39 cellular contexts compared by ENCODE assay signal in the genomic region with DNA sequence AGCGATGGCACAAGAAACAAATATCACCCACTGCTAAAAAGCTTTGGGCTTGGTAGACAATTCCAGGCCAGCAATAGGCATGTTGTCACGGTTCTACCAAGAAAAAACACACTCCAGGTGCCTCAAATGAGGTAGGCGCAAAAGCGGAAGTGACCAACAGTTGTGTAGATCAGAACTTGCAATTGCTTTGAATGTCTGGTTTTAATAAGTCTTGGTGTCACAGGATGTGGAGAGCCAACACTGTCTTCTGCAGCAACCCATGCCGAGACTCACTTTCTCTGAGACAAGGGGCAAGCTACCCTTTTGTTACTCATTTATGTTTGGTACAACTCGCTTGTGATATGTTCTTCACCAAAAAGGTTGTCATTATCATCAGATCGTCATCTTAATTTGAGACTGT.
"Had no signal": no experiment of that assay in that cellular context is flagged by ENCODE, and none has a peak within 500 bp of the region (broad histone marks: within the 10 kb centered on the region; RNA-seq: fewer than 3 reads in every experiment).

No MANE protein-coding gene starts in this region.

- H3K27me3 ChIP-seq: ascending aorta, cardiac muscle cell had no signal

- H3K27ac ChIP-seq: ascending aorta, cardiac muscle cell, VCaP had no signal

- H3K27me3 Mint-ChIP-seq: activated B cell treated with CpG ODN at 0.5 μM for 24 hours; activated CD4-positive, alpha-beta T cell treated with anti-CD3 and anti-CD28 coated beads, Interleukin-2, amount 10 ng/mL, durations not matched to agents 24 days and 14 days; activated CD8-positive, alpha-beta T cell treated with anti-CD3 and anti-CD28 coated beads for 36 hours; activated naive CD8-positive, alpha-beta T cell treated with anti-CD3 and anti-CD28 coated beads, Interleukin-2, amount 10 ng/mL, durations not matched to agents 7 days and 5 days; activated naive CD8-positive, alpha-beta T cell treated with anti-CD3 and anti-CD28 coated beads, Interleukin-2, amount 50 U/mL, for 24 hours; activated T-helper 17 cell treated with anti-CD3 and anti-CD28 coated beads, Interleukin-2, amount 50 U/mL, for 72 hours; brain; central memory CD8-positive, alpha-beta T cell had no signal

- H3K27ac Mint-ChIP-seq: activated B cell treated with CpG ODN at 0.5 μM for 24 hours; activated CD4-positive, alpha-beta memory T cell treated with anti-CD3 and anti-CD28 coated beads for 36 hours; activated CD4-positive, alpha-beta T cell treated with anti-CD3 and anti-CD28 coated beads, Interleukin-2, amount 10 ng/mL, durations not matched to agents 24 days and 14 days; activated CD8-positive, alpha-beta T cell treated with anti-CD3 and anti-CD28 coated beads for 36 hours; activated naive CD4-positive, alpha-beta T cell treated with anti-CD3 and anti-CD28 coated beads for 36 hours; activated naive CD4-positive, alpha-beta T cell treated with anti-CD3 and anti-CD28 coated beads, Interleukin-2, amount 50 U/mL, for 72 hours; activated naive CD8-positive, alpha-beta T cell treated with anti-CD3 and anti-CD28 coated beads, Interleukin-2, amount 10 ng/mL, durations not matched to agents 7 days and 5 days; activated naive CD8-positive, alpha-beta T cell treated with anti-CD3 and anti-CD28 coated beads, Interleukin-2, amount 50 U/mL, for 24 hours; activated T-cell treated with anti-CD3 and anti-CD28 coated beads, Interleukin-2, amount 50 U/mL, for 72 hours; activated T-helper 1 cell treated with anti-CD3 and anti-CD28 coated beads, Interleukin-12 subunit alpha, Interleukin-12 subunit beta, Interleukin-2, Interleukin-4 antibody, amounts not matched to agents 30 ng/mL and 10 ng/mL and 1 ng/mL, durations not matched to agents 14 hours and 24 hours and 36 hours; activated T-helper 17 cell treated with anti-CD3 and anti-CD28 coated beads, Interleukin-2, amount 50 U/mL, for 72 hours; brain; T-helper 1 cell treated with Interleukin-12 subunit alpha and Interleukin-12 subunit beta and Interleukin-4 antibody, amounts not matched to agents 30 μg/mL and 1 μg/mL, for 36 hours; T-helper 2 cell treated with Interferon-gamma antibody and Interleukin-4, amounts not matched to agents 5 μg/mL and 100 μg/mL, for 36 hours had no signal

- H3K9me3 ChIP-seq: ascending aorta had no signal

- FAIRE-seq: bronchial epithelial cell, TTC549 had no signal

- H3K36me3 ChIP-seq: ascending aorta, cardiac muscle cell had no signal

- H3K4me3 Mint-ChIP-seq: activated B cell treated with CpG ODN at 0.5 μM for 24 hours; activated CD4-positive, alpha-beta memory T cell treated with anti-CD3 and anti-CD28 coated beads for 36 hours; activated CD4-positive, alpha-beta T cell treated with anti-CD3 and anti-CD28 coated beads, Interleukin-2, amount 10 ng/mL, durations not matched to agents 24 days and 14 days; activated CD8-positive, alpha-beta T cell treated with anti-CD3 and anti-CD28 coated beads for 36 hours; activated naive CD4-positive, alpha-beta T cell treated with anti-CD3 and anti-CD28 coated beads for 36 hours; activated naive CD8-positive, alpha-beta T cell treated with anti-CD3 and anti-CD28 coated beads, Interleukin-2, amount 10 ng/mL, durations not matched to agents 7 days and 5 days; activated naive CD8-positive, alpha-beta T cell treated with anti-CD3 and anti-CD28 coated beads, Interleukin-2, amount 50 U/mL, for 24 hours; activated T-cell treated with anti-CD3 and anti-CD28 coated beads, Interleukin-2, amount 50 U/mL, for 4 hours; activated T-cell treated with anti-CD3 and anti-CD28 coated beads, Interleukin-2, amount 50 U/mL, for 72 hours; activated T-helper 1 cell treated with anti-CD3 and anti-CD28 coated beads, Interleukin-12 subunit alpha, Interleukin-12 subunit beta, Interleukin-2, Interleukin-4 antibody, amounts not matched to agents 30 ng/mL and 10 ng/mL and 1 ng/mL, durations not matched to agents 14 hours and 24 hours and 36 hours; activated T-helper 17 cell treated with anti-CD3 and anti-CD28 coated beads, Interleukin-2, amount 50 U/mL, for 72 hours; brain; central memory CD8-positive, alpha-beta T cell; T-helper 1 cell treated with Interleukin-12 subunit alpha and Interleukin-12 subunit beta and Interleukin-4 antibody, amounts not matched to agents 30 μg/mL and 1 μg/mL, for 36 hours; T-helper 2 cell treated with Interferon-gamma antibody and Interleukin-4, amounts not matched to agents 5 μg/mL and 100 μg/mL, for 36 hours had no signal

- H3K4me1 Mint-ChIP-seq: activated B cell treated with CpG ODN at 0.5 μM for 24 hours; activated T-helper 17 cell treated with anti-CD3 and anti-CD28 coated beads, Interleukin-2, amount 50 U/mL, for 72 hours; central memory CD8-positive, alpha-beta T cell had no signal

- DNase-seq: activated B cell treated with CpG ODN at 0.5 μM for 24 hours; activated CD4-positive, alpha-beta memory T cell treated with anti-CD3 and anti-CD28 coated beads for 36 hours; activated CD4-positive, alpha-beta T cell treated with anti-CD3 and anti-CD28 coated beads for 4 hours; activated CD4-positive, alpha-beta T cell treated with anti-CD3 and anti-CD28 coated beads, Interleukin-2, amount 10 ng/mL, durations not matched to agents 24 days and 14 days; activated CD4-positive, alpha-beta T cell treated with anti-CD3 and anti-CD28 coated beads, Interleukin-2, amount 50 U/mL, for 1 hour; activated CD4-positive, alpha-beta T cell treated with anti-CD3 and anti-CD28 coated beads, Interleukin-2, amount 50 U/mL, for 4 hours; activated CD4-positive, CD25-positive, alpha-beta regulatory T cell treated with anti-CD3 and anti-CD28 coated beads, Interleukin-2, amount 50 U/mL, for 72 hours; activated CD8-positive, alpha-beta memory T cell treated with anti-CD3 and anti-CD28 coated beads, Interleukin-2, amount 50 U/mL, for 4 hours; activated CD8-positive, alpha-beta T cell treated with anti-CD3 and anti-CD28 coated beads for 36 hours; activated effector memory CD4-positive, alpha-beta T cell treated with anti-CD3 and anti-CD28 coated beads, Interleukin-2, amount 50 U/mL, for 16 hours; activated gamma-delta T cell treated with Interleukin-2 at 50 U/mL for 16 hours; activated naive CD4-positive, alpha-beta T cell; activated naive CD4-positive, alpha-beta T cell treated with anti-CD3 and anti-CD28 coated beads for 36 hours; activated naive CD4-positive, alpha-beta T cell treated with anti-CD3 and anti-CD28 coated beads, Interleukin-2, amount 50 U/mL, for 16 hours; activated naive CD8-positive, alpha-beta T cell treated with anti-CD3 and anti-CD28 coated beads, Interleukin-2, amount 10 ng/mL, durations not matched to agents 7 days and 5 days; activated naive CD8-positive, alpha-beta T cell treated with anti-CD3 and anti-CD28 coated beads, Interleukin-2, amount 50 U/mL, for 24 hours; activated T-cell treated with anti-CD3 and anti-CD28 coated beads for 4 hours; activated T-cell treated with anti-CD3 and anti-CD28 coated beads, Interleukin-2, amount 50 U/mL, for 1 hour; activated T-cell treated with anti-CD3 and anti-CD28 coated beads, Interleukin-2, amount 50 U/mL, for 4 hours; activated T-cell treated with anti-CD3 and anti-CD28 coated beads, Interleukin-2, amount 50 U/mL, for 72 hours; amygdala; anterior cingulate cortex; caudate nucleus; cerebellar nuclear complex; T-helper 1 cell; T-helper 2 cell; T-helper 9 cell had no signal

- H3K4me3 ChIP-seq: ascending aorta, cardiac muscle cell had no signal

- H3K9me3 Mint-ChIP-seq: activated B cell treated with CpG ODN at 0.5 μM for 24 hours; activated CD4-positive, alpha-beta memory T cell treated with anti-CD3 and anti-CD28 coated beads for 36 hours; activated CD4-positive, alpha-beta T cell treated with anti-CD3 and anti-CD28 coated beads, Interleukin-2, amount 10 ng/mL, durations not matched to agents 24 days and 14 days; activated CD8-positive, alpha-beta T cell treated with anti-CD3 and anti-CD28 coated beads for 36 hours; activated naive CD4-positive, alpha-beta T cell treated with anti-CD3 and anti-CD28 coated beads for 36 hours; activated naive CD4-positive, alpha-beta T cell treated with anti-CD3 and anti-CD28 coated beads, Interleukin-2, amount 50 U/mL, for 72 hours; activated naive CD8-positive, alpha-beta T cell treated with anti-CD3 and anti-CD28 coated beads, Interleukin-2, amount 10 ng/mL, durations not matched to agents 7 days and 5 days; activated naive CD8-positive, alpha-beta T cell treated with anti-CD3 and anti-CD28 coated beads, Interleukin-2, amount 50 U/mL, for 24 hours; activated T-cell treated with anti-CD3 and anti-CD28 coated beads, Interleukin-2, amount 50 U/mL, for 4 hours; activated T-cell treated with anti-CD3 and anti-CD28 coated beads, Interleukin-2, amount 50 U/mL, for 72 hours; activated T-helper 1 cell treated with anti-CD3 and anti-CD28 coated beads, Interleukin-12 subunit alpha, Interleukin-12 subunit beta, Interleukin-2, Interleukin-4 antibody, amounts not matched to agents 30 ng/mL and 10 ng/mL and 1 ng/mL, durations not matched to agents 14 hours and 24 hours and 36 hours; activated T-helper 17 cell treated with anti-CD3 and anti-CD28 coated beads, Interleukin-2, amount 50 U/mL, for 72 hours; brain; central memory CD8-positive, alpha-beta T cell; T-helper 1 cell treated with Interleukin-12 subunit alpha and Interleukin-12 subunit beta and Interleukin-4 antibody, amounts not matched to agents 30 μg/mL and 1 μg/mL, for 36 hours; T-helper 2 cell treated with Interferon-gamma antibody and Interleukin-4, amounts not matched to agents 5 μg/mL and 100 μg/mL, for 36 hours had no signal

- H3K36me3 Mint-ChIP-seq: activated CD4-positive, alpha-beta memory T cell treated with anti-CD3 and anti-CD28 coated beads for 36 hours; activated naive CD4-positive, alpha-beta T cell treated with anti-CD3 and anti-CD28 coated beads, Interleukin-2, amount 50 U/mL, for 72 hours; activated naive CD8-positive, alpha-beta T cell treated with anti-CD3 and anti-CD28 coated beads, Interleukin-2, amount 10 ng/mL, durations not matched to agents 7 days and 5 days; brain had no signal

- ATAC-seq: activated CD8-positive, alpha-beta T cell treated with anti-CD3 and anti-CD28 coated beads for 36 hours; activated naive CD4-positive, alpha-beta T cell treated with anti-CD3 and anti-CD28 coated beads, Interleukin-2, amount 50 U/mL, for 72 hours; activated naive CD8-positive, alpha-beta T cell treated with anti-CD3 and anti-CD28 coated beads, Interleukin-2, amount 50 U/mL, for 24 hours; activated T-cell treated with anti-CD3 and anti-CD28 coated beads, Interleukin-2, amount 50 U/mL, for 4 hours; activated T-cell treated with anti-CD3 and anti-CD28 coated beads, Interleukin-2, amount 50 U/mL, for 72 hours; activated T-helper 17 cell treated with anti-CD3 and anti-CD28 coated beads, Interleukin-2, amount 50 U/mL, for 72 hours had no signal

- H3K4me1 ChIP-seq: ascending aorta had no signal
